In the genomic region with DNA sequence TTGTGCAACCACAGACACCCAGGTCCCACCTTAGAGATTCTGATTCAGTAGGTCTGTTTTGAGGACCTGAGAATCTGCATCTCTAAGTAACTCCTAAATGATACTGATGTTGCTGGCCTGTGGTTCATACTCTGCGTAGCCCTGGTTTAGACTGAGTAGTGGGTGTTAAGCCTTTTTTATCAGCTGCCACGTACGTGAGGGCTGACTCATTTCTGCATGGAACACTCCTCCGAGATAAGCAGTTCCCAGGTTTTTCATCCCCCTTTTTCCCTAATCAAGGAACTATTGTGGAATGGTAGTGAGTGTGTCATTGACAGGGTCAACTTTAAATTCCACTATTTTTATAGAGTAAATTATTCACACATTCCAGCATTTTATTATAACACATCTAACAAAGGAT, we compare ENCODE assay signal across 20 cellular contexts.
"Had no signal": no experiment of that assay in that cellular context is flagged by ENCODE, and none has a peak within 500 bp of the region (broad histone marks: within the 10 kb centered on the region; RNA-seq: fewer than 3 reads in every experiment).

No MANE protein-coding gene starts in this region.

- H3K27ac ChIP-seq: ovary, psoas muscle, tibial artery, uterus, WERI-Rb-1 had no signal

- H3K4me3 ChIP-seq: cardiac muscle cell, mucosa of descending colon, ovary, psoas muscle, tibial artery, uterus had no signal

- H3K36me3 ChIP-seq: ovary, uterus had no signal

- ATAC-seq: activated T-cell treated with anti-CD3 and anti-CD28 coated beads, Interleukin-2, amount 50 U/mL, for 72 hours; left ventricle myocardium superior; mucosa of descending colon; psoas muscle; stimulated activated naive CD8-positive, alpha-beta T cell treated with anti-CD3 and anti-CD28 coated beads, Interleukin-15, Interleukin-2, amounts not matched to agents 100 U/mL and 50 U/mL, for 24 hours had no signal

- H3K27me3 ChIP-seq: cardiac muscle cell, ovary, tibial artery, uterus had no signal

- H3K9me3 ChIP-seq: mucosa of descending colon, ovary, psoas muscle, tibial artery, uterus had no signal

- DNase-seq: activated CD4-positive, alpha-beta T cell treated with anti-CD3 and anti-CD28 coated beads for 1 hour; activated CD4-positive, alpha-beta T cell treated with anti-CD3 and anti-CD28 coated beads, Interleukin-2, amount 50 U/mL, for 4 hours; activated effector memory CD4-positive, alpha-beta T cell treated with anti-CD3 and anti-CD28 coated beads, Interleukin-2, amount 50 U/mL, for 16 hours; activated T-cell treated with anti-CD3 and anti-CD28 coated beads, Interleukin-2, amount 50 U/mL, for 72 hours; dermis blood vessel endothelial cell; effector memory CD4-positive, alpha-beta T cell; foreskin melanocyte; glutamatergic neuron; left ventricle myocardium superior; mucosa of descending colon; naive B cell; ovary; psoas muscle; stimulated activated naive CD8-positive, alpha-beta T cell treated with anti-CD3 and anti-CD28 coated beads, Interleukin-15, Interleukin-2, amounts not matched to agents 100 U/mL and 50 U/mL, for 24 hours; substantia nigra; T-helper 2 cell; uterus; WERI-Rb-1 had no signal
